15 cellular contexts compared by ENCODE assay signal in the genomic region with DNA sequence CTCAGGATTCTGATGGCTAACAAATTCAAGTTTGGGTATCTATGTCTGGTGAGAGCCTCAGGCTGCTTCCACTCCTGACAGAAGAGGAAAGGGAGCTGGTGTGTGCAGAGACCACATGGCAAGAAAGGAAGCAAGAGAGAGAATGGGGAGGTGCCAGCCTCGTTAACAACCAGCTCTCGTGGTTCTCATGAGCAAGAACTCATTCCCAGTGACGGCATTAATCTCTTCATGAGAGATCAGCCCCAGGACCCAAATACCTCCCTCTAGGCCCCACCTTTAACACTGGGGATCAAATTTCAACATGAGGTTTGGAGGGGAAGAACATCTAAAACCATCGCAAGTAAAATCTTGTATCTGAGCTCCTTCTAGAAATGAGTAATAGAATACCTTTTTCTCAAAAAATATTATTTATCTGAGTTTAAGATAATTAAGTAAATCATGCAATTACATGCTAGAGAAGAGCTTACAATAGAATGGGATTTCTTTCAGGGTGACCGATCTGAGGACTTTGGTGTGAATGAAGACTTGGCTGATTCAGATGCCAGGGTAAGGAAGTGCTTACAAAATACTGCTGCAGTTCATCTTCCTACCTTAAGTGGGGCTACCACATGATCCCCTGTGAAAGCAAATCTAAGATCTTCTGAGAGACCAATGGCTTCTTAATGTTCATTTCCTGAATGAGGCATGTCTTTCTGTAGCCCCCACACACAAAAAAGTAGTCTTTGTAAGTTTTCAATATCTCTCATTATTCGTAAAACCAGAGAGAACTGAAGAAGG. TPM values are rescaled to one million over a fixed set of nuclear protein-coding genes. Genes with fewer than 3 reads are reported as not detected.
A peak's percentile ranks its signal among the peaks of the same experiment; 100 is the strongest.
DNase-seq lines count a peak whose midpoint lies in the region; ATAC-seq, FAIRE-seq and TF ChIP-seq lines count a peak whose summit lies in the region.
"Had no signal": no experiment of that assay in that cellular context is flagged by ENCODE, and none has a peak within 500 bp of the region (broad histone marks: within the 10 kb centered on the region; RNA-seq: fewer than 3 reads in every experiment).

No MANE protein-coding gene starts in this region.

- peaks cover 18% of the 10 kb centered on the region; the same call in 1 of the 2 replicates for H3K9me3 Mint-ChIP-seq in HFFc6
- H3K9me3 Mint-ChIP-seq in activated CD4-positive, alpha-beta memory T cell treated with anti-CD3 and anti-CD28 coated beads, Interleukin-2, amount 10 ng/mL, durations not matched to agents 7 days and 5 days: no peaks in the 10 kb centered on the region
- H3K9me3 Mint-ChIP-seq: dendritic cell treated with granulocyte-macrophage colony-stimulating factor and Interleukin-4, amounts not matched to agents 40 ng/mL and 50 ng/mL, for 4 days had no signal

- H3K4ac ChIP-seq in mesenchymal stem cell (ENCODE audit: low read depth in 1 of 2, low read length in 2 of 2): no peak overlapping the region

- BruUV-seq in HepG2 (replicated peaks; lab: Mats Ljungman, UMichigan): no TSS peak

- WGBS in mesenchymal stem cell: 73% methylated on average over 1 of the region's 6 CpGs
- 13% methylated on average over 6 of the region's 6 CpGs for WGBS in HepG2 (ENCODE audit: low lambda C conversion rate)

- POLR2A ChIA-PET in activated CD4-positive, alpha-beta memory T cell treated with anti-CD3 and anti-CD28 coated beads, Interleukin-2, amount 10 ng/mL, durations not matched to agents 7 days and 5 days (lab: Charles Lee): interaction anchor here (0.7 kb wide), 1 partner anchor 30 kb away, joined by 3 read pairs; no protein-coding TSS in a partner anchor
- POLR2A ChIA-PET in HepG2 (lab: Yijun Ruan, JAX): no interaction called here

- peaks cover 11% of the 10 kb centered on the region for H3K79me1 ChIP-seq in mesenchymal stem cell (replicated peaks; ENCODE audit: low read length, poor library complexity, severe bottlenecking)

- intact Hi-C loops in HepG2 (cut with micrococcal nuclease; ENCODE audit: unreplicated experiment): no loop called here

- H2BK12ac ChIP-seq in mesenchymal stem cell (ENCODE audit: low read length in 2 of 2): no peak overlapping the region

- TF ChIP-seq RAD21 in HepG2 (CRISPR knock-in tag; IDR thresholded peaks at IDR 0.05): no peak

- H3K18ac ChIP-seq in mesenchymal stem cell (ENCODE audit: low read depth in 1 of 2, low read length in 2 of 2): no peak overlapping the region

- no peak overlapping the region for H3K14ac ChIP-seq in mesenchymal stem cell (ENCODE audit: low read length in 2 of 2)

- H3K27me3 Mint-ChIP-seq in HFFc6 (ENCODE audit: insufficient read depth): peaks cover 48% of the 10 kb centered on the region
- no peaks in the 10 kb centered on the region for H3K27me3 Mint-ChIP-seq in activated CD4-positive, alpha-beta memory T cell treated with anti-CD3 and anti-CD28 coated beads, Interleukin-2, amount 10 ng/mL, durations not matched to agents 7 days and 5 days
- H3K27me3 Mint-ChIP-seq: dendritic cell treated with granulocyte-macrophage colony-stimulating factor and Interleukin-4, amounts not matched to agents 40 ng/mL and 50 ng/mL, for 4 days had no signal

- no peak overlapping the region for H3K4me3 ChIP-seq in mesenchymal stem cell (ENCODE audit: insufficient read depth in 1 of 2, low read depth in 1 of 2, low read length in 2 of 2)
- H3K4me3 ChIP-seq in HepG2 (replicated peaks in 1 of 3; ENCODE audit: insufficient read depth in 1 of 3, low read depth in 2 of 3, low read length in 3 of 3): no peak overlapping the region
- H3K4me3 ChIP-seq: upper lobe of left lung had no signal

- DNase-seq in ELF-1 (ENCODE audit: low read depth, low spot score) (peak; percentile 23), HFFc6 (no peak), mesenchymal stem cell (no peak), dermis blood vessel endothelial cell (no peak), HepG2 (ENCODE audit: low spot score) (no peak), medulla oblongata (ENCODE audit: extremely low spot score) (no peak), HUDEP-2 (lab: John Stamatoyannopoulos, UW; ENCODE audit: unreplicated experiment in 76 of 76) (no peak)
- DNase-seq in activated CD4-positive, alpha-beta memory T cell treated with anti-CD3 and anti-CD28 coated beads, Interleukin-2, amount 10 ng/mL, durations not matched to agents 7 days and 5 days: no peak
- DNase-seq: Caco-2, glutamatergic neuron, NCI-H146, right cardiac atrium, upper lobe of left lung had no signal

- H2BK5ac ChIP-seq in mesenchymal stem cell (ENCODE audit: low read depth, low read length, poor library complexity, severe bottlenecking): no peak overlapping the region

- CTCF ChIA-PET in activated CD4-positive, alpha-beta memory T cell treated with anti-CD3 and anti-CD28 coated beads, Interleukin-2, amount 10 ng/mL, durations not matched to agents 7 days and 5 days (lab: Charles Lee): no interaction called here
- CTCF ChIA-PET in HepG2 (lab: Yijun Ruan, JAX; ENCODE audit: low intra/inter-chr PET ratio, low total read pairs): no interaction called here

- peaks cover 84% of the 10 kb centered on the region for H3K36me3 Mint-ChIP-seq in HFFc6 (ENCODE audit: low read depth)
- H3K36me3 Mint-ChIP-seq in activated CD4-positive, alpha-beta memory T cell treated with anti-CD3 and anti-CD28 coated beads, Interleukin-2, amount 10 ng/mL, durations not matched to agents 7 days and 5 days (ENCODE audit: low read depth): peaks cover 86% of the 10 kb centered on the region

- no peaks in the 10 kb centered on the region for H4K20me1 ChIP-seq in HepG2 (ENCODE audit: insufficient read depth, low read length)

- TF ChIP-seq POLR2A in HepG2 (IDR thresholded peaks at IDR 0.05; ENCODE audit: insufficient read depth in 1 of 2, low read depth in 2 of 2, low read length in 2 of 2): no peak

- peak overlapping the region; percentile 68 for H3K27ac Mint-ChIP-seq in HFFc6
- H3K27ac Mint-ChIP-seq in activated CD4-positive, alpha-beta memory T cell treated with anti-CD3 and anti-CD28 coated beads, Interleukin-2, amount 10 ng/mL, durations not matched to agents 7 days and 5 days: peak overlapping the region; percentile 64
- H3K27ac Mint-ChIP-seq: dendritic cell treated with granulocyte-macrophage colony-stimulating factor and Interleukin-4, amounts not matched to agents 40 ng/mL and 50 ng/mL, for 4 days had no signal

- H3K23ac ChIP-seq in mesenchymal stem cell (ENCODE audit: low read length in 2 of 2): no peak overlapping the region

- H3K4me3 Mint-ChIP-seq in HFFc6: peak overlapping the region; percentile 48
- no peak overlapping the region for H3K4me3 Mint-ChIP-seq in activated CD4-positive, alpha-beta memory T cell treated with anti-CD3 and anti-CD28 coated beads, Interleukin-2, amount 10 ng/mL, durations not matched to agents 7 days and 5 days
- H3K4me3 Mint-ChIP-seq: dendritic cell treated with granulocyte-macrophage colony-stimulating factor and Interleukin-4, amounts not matched to agents 40 ng/mL and 50 ng/mL, for 4 days had no signal

- no peak overlapping the region for H2AK5ac ChIP-seq in mesenchymal stem cell (ENCODE audit: low read length, severe bottlenecking)

- ATAC-seq in HepG2: no peak
- ATAC-seq: right cardiac atrium had no signal

- H2AFZ ChIP-seq in mesenchymal stem cell (ENCODE audit: low read depth, low read length) (no peak overlapping the region), HepG2 (ENCODE audit: low read length) (no peak overlapping the region)

- TF ChIP-seq EP300 in HepG2 (IDR thresholded peaks at IDR 0.05; ENCODE audit: low read depth in 2 of 2, low read length in 2 of 2): no peak
- TF ChIP-seq EP300 in HepG2 (CRISPR knock-in tag; IDR thresholded peaks at IDR 0.05; ENCODE audit: borderline replicate concordance): no peak

- no peaks in the 10 kb centered on the region for H3K27me3 ChIP-seq in mesenchymal stem cell (ENCODE audit: control insufficient read depth in 1 of 2, insufficient read depth in 1 of 2, low read length in 2 of 2)
- no peaks in the 10 kb centered on the region for H3K27me3 ChIP-seq in HepG2 (ENCODE audit: control insufficient read depth in 1 of 2, insufficient read depth in 2 of 2, low read length in 2 of 2)
- H3K27me3 ChIP-seq: upper lobe of left lung had no signal

- H3K4me1 Mint-ChIP-seq in HFFc6 (ENCODE audit: low read depth): peaks cover 38% of the 10 kb centered on the region
- H3K4me1 Mint-ChIP-seq in activated CD4-positive, alpha-beta memory T cell treated with anti-CD3 and anti-CD28 coated beads, Interleukin-2, amount 10 ng/mL, durations not matched to agents 7 days and 5 days: peaks cover 43% of the 10 kb centered on the region

- H2BK120ac ChIP-seq in mesenchymal stem cell (ENCODE audit: low read depth, low read length): no peak overlapping the region

- H3K4me2 ChIP-seq in mesenchymal stem cell (ENCODE audit: low read length, poor library complexity, severe bottlenecking): no peak overlapping the region
- H3K4me2 ChIP-seq in HepG2 (ENCODE audit: low read depth, low read length): no peak overlapping the region

- TF ChIP-seq CTCF in HFFc6 (IDR thresholded peaks at IDR 0.05) (peak; percentile 28; the same call in 1 of the 2 replicates), HepG2 (CRISPR knock-in tag; IDR thresholded peaks at IDR 0.05) (no peak)

- H3K27ac ChIP-seq in mesenchymal stem cell (ENCODE audit: low read length, poor library complexity, severe bottlenecking): no peak overlapping the region
- no peak overlapping the region for H3K27ac ChIP-seq in HepG2 (ENCODE audit: extremely low read length, insufficient read depth, low read length)
- H3K27ac ChIP-seq: upper lobe of left lung had no signal

- peaks cover 11 to 100% of the 10 kb centered on the region in 2 experiments for H3K36me3 ChIP-seq in mesenchymal stem cell (ENCODE audit: control insufficient read depth in 1 of 2, insufficient read depth in 2 of 2, low read depth in 1 of 2, low read length in 2 of 2)
- H3K36me3 ChIP-seq in HepG2 (replicated peaks in 1 of 2; ENCODE audit: control insufficient read depth in 1 of 2, insufficient read depth in 2 of 2, low read length in 2 of 2): no peaks in the 10 kb centered on the region

- no peaks in the 10 kb centered on the region for H3K4me1 ChIP-seq in mesenchymal stem cell (ENCODE audit: control insufficient read depth, insufficient read depth, low read depth, low read length)
- H3K4me1 ChIP-seq in HepG2 (ENCODE audit: insufficient read depth, low read length): no peaks in the 10 kb centered on the region
- H3K4me1 ChIP-seq: Caco-2 had no signal

- no peaks in the 10 kb centered on the region for H3K79me2 ChIP-seq in HepG2 (ENCODE audit: insufficient read depth, low read length)

- no peak overlapping the region for H2BK15ac ChIP-seq in mesenchymal stem cell (ENCODE audit: low read depth, poor library complexity, severe bottlenecking)

- H4K91ac ChIP-seq in mesenchymal stem cell (ENCODE audit: low read length): no peak overlapping the region

- FAIRE-seq in HepG2 (lab: Jason Lieb, UNC): no peak
- FAIRE-seq: TTC549 had no signal

- H3K9me3 ChIP-seq in mesenchymal stem cell (ENCODE audit: control insufficient read depth, low read length) (no peaks in the 10 kb centered on the region), HepG2 (ENCODE audit: low read length) (no peaks in the 10 kb centered on the region)
- H3K9me3 ChIP-seq: Caco-2, upper lobe of left lung had no signal

- in situ Hi-C loops in HepG2 (cut with HindIII; ENCODE audit: extremely low pct_ligation_motif_present, low pct_unique_long_range_greater_than_20kb): no loop called here

- H3K9ac ChIP-seq in mesenchymal stem cell (ENCODE audit: low read length) (peak overlapping the region; percentile 97), HepG2 (ENCODE audit: insufficient read depth, low read depth, low read length) (no peak overlapping the region)

- peak overlapping the region; percentile 49 for H4K8ac ChIP-seq in mesenchymal stem cell (ENCODE audit: low read length)

RNA-seq across cellular contexts. Expression of a gene that starts 11.5 kb away (rescaled TPM):
- 1,000 to 10,000 TPM in 4 of 6 experiments, 100 to 1,000 TPM in 2; 933 to 1,109 (median 1,040) TPM for total RNA-seq in HFFc6 (2021; fragmentation: NEBNext Ultra II Directional; extraction: Animal tissue kit (Norgen Biotek cat#: 25700))
- 100 to 1,000 TPM; 204 TPM for total RNA-seq in activated CD4-positive, alpha-beta memory T cell treated with anti-CD3 and anti-CD28 coated beads, Interleukin-2, amount 10 ng/mL, durations not matched to agents 7 days and 5 days
- polyA plus RNA-seq in mesenchymal stem cell (2013, experiment 1 of 2): 429 TPM
- 429 TPM for polyA plus RNA-seq in mesenchymal stem cell (2013, experiment 2 of 2)
- total RNA-seq in dermis blood vessel endothelial cell (798 and 1,016 TPM in 2 replicates), HepG2 (2016; rRNA removed; fragmentation: Illumina TruSeq; extraction: Trizol) (0.20 and 0.24 TPM in 2 replicates)
- total RNA-seq in HepG2 (2016; cell fraction: cytosol; rRNA removed; fragmentation: Illumina TruSeq; extraction: Trizol; ENCODE audit: low read depth): not detected in 2 replicates
- total RNA-seq in HepG2 (2016; cell fraction: insoluble cytoplasmic fraction; rRNA removed; fragmentation: Illumina TruSeq; extraction: Trizol): not detected in 2 replicates
- total RNA-seq in HepG2 (2016; cell fraction: membrane; rRNA removed; fragmentation: Illumina TruSeq; extraction: Trizol): not detected in 2 replicates
- not detected in 2 replicates for total RNA-seq in HepG2 (2016; cell fraction: nucleus; rRNA removed; fragmentation: Illumina TruSeq; extraction: Trizol)
- 0.13 and 0.15 TPM in 2 replicates for polyA plus RNA-seq in HepG2 (2011; rRNA removed)
- 0.05 and 0.14 TPM in 2 replicates for polyA plus RNA-seq in HepG2 (2011; cell fraction: cytosol; rRNA removed)
- polyA plus RNA-seq in HepG2 (2011; cell fraction: nucleus; rRNA removed): not detected in 2 replicates
- polyA plus RNA-seq in HepG2 (2012): not detected in 2 replicates
- not detected in 2 replicates for polyA plus RNA-seq in HepG2 (2016; cell fraction: cytosol; fragmentation: Illumina TruSeq; extraction: Trizol; ENCODE audit: low read depth)
- polyA plus RNA-seq in HepG2 (2016; cell fraction: insoluble cytoplasmic fraction; fragmentation: Illumina TruSeq; extraction: Trizol; ENCODE audit: low read depth): 0.15 and 0.21 TPM in 2 replicates
- not detected in 2 replicates for polyA plus RNA-seq in HepG2 (2016; cell fraction: membrane; fragmentation: Illumina TruSeq; extraction: Trizol; ENCODE audit: low read depth)
- 0.65 TPM in 1 of 2 replicates, not detected in the other for polyA plus RNA-seq in HepG2 (2016; cell fraction: nucleus; fragmentation: Illumina TruSeq; extraction: Trizol; ENCODE audit: insufficient read depth, low read depth)
- polyA minus RNA-seq in HepG2 (2011; rRNA and poly(A)+ RNA removed; ENCODE audit: low replicate concordance): 0.52 and 145 TPM in 2 replicates
- polyA minus RNA-seq in HepG2 (2011; cell fraction: cytosol; rRNA and poly(A)+ RNA removed): not detected in 2 replicates
- polyA minus RNA-seq in HepG2 (2011; cell fraction: nucleus; rRNA and poly(A)+ RNA removed): 0.90 TPM in 1 of 2 replicates, not detected in the other

Comparison
In these comparisons a context has a peak if more than half of its experiments do, and no peak if none do; other contexts are left out.
1. RNA of a gene that starts 11.5 kb away (total RNA-seq): 933 to 1,109 TPM in HFFc6, 798 to 1,016 TPM in dermis blood vessel endothelial cell and 204 TPM in activated CD4-positive, alpha-beta memory T cell treated with anti-CD3 and anti-CD28 coated beads, Interleukin-2, amount 10 ng/mL, durations not matched to agents 7 days and 5 days; 0.20 to 0.24 TPM in HepG2; every median in the first group is over 100 times any median in the second.